18 cellular contexts compared by ENCODE assay signal in genomic region chr5:110262754-110263153, GRCh38.
A peak's percentile ranks its signal among the peaks of the same experiment; 100 is the strongest.
DNase-seq lines count a peak whose midpoint lies in the region; ATAC-seq, FAIRE-seq and TF ChIP-seq lines count a peak whose summit lies in the region.
"Had no signal": no experiment of that assay in that cellular context is flagged by ENCODE, and none has a peak within 500 bp of the region (broad histone marks: within the 10 kb centered on the region; RNA-seq: fewer than 3 reads in every experiment).

No MANE protein-coding gene starts in this region.

- CTCF ChIA-PET in Calu3 (lab: Charles Lee) = interaction anchor here (0.6 kb wide), 1 partner anchor 379 kb away, joined by 3 read pairs; no protein-coding TSS in a partner anchor

- no TSS peak for BruUV-seq in Calu3 (replicated peaks; lab: Mats Ljungman, UMichigan)

- H3K9me3 Mint-ChIP-seq in Calu3 (ENCODE audit: low read depth, unreplicated experiment) = peaks cover 4% of the 10 kb centered on the region

- H3K27ac Mint-ChIP-seq in Calu3 (ENCODE audit: unreplicated experiment) = no peak overlapping the region
- H3K27ac Mint-ChIP-seq: CD4-positive, alpha-beta memory T cell; HFFc6 had no signal

- H3K4me3 Mint-ChIP-seq in Calu3 (ENCODE audit: low read depth, unreplicated experiment) = no peak overlapping the region
- H3K4me3 Mint-ChIP-seq: CD4-positive, alpha-beta memory T cell; HFFc6 had no signal

- no peak for FAIRE-seq in HTR-8/SVneo (lab: Jason Lieb, UNC)
- FAIRE-seq: G401.6, GM12892, H54 had no signal

- TF ChIP-seq CTCF in fibroblast of mammary gland (conservative IDR thresholded peaks at IDR 0.05; ENCODE audit: control insufficient read depth, insufficient read depth, low read depth, low read length) = no peak
- no peak for TF ChIP-seq CTCF in Calu3 (IDR thresholded peaks at IDR 0.05; ENCODE audit: unreplicated experiment)

- intact Hi-C loops in sciatic nerve (cut with DNase I) (no loop called here), Calu3 (cut with micrococcal nuclease; ENCODE audit: unreplicated experiment) (no loop called here)

- H3K4me1 Mint-ChIP-seq in Calu3 (ENCODE audit: low read depth, unreplicated experiment) = no peaks in the 10 kb centered on the region
- H3K4me1 Mint-ChIP-seq: CD4-positive, alpha-beta memory T cell had no signal

- H3K4me3 ChIP-seq in fibroblast of mammary gland (ENCODE audit: control insufficient read depth, low read depth, low read length) = no peak overlapping the region

- no peaks in the 10 kb centered on the region for H3K36me3 Mint-ChIP-seq in Calu3 (ENCODE audit: insufficient read depth, unreplicated experiment)
- H3K36me3 Mint-ChIP-seq: CD4-positive, alpha-beta memory T cell had no signal

- ATAC-seq in SK-N-SH treated with all-trans-retinoic acid at 6 μM for 48 hours (no peak), sciatic nerve (peak; percentile 78)
- ATAC-seq: Panc1 had no signal

- DNase-seq in GM03348 (ENCODE audit: low spot score) (peak; percentile 20), fibroblast of mammary gland (ENCODE audit: low read depth) (peak; percentile 21), sciatic nerve (ENCODE audit: low spot score) (no peak), Calu3 (no peak), COLO668 (lab: John Stamatoyannopoulos, UW; ENCODE audit: unreplicated experiment) (no peak), HTR-8/SVneo (ENCODE audit: insufficient read length, low spot score) (no peak)
- DNase-seq in effector CD4-positive, alpha-beta T cell = no peak
- DNase-seq: CD4-positive, alpha-beta memory T cell; DND-41; HFFc6; NCI-H1092; NCI-H2081 treated with DMSO at 0.1 percent for 48 hours; NCI-H524 had no signal

- no peaks in the 10 kb centered on the region for H3K27me3 Mint-ChIP-seq in Calu3 (ENCODE audit: unreplicated experiment)
- H3K27me3 Mint-ChIP-seq: CD4-positive, alpha-beta memory T cell had no signal

TF ChIP-seq in SK-N-SH treated with all-trans-retinoic acid at 6 μM for 48 hours, 23 proteins besides CTCF, POLR2A, EP300 and RAD21:
- peak; percentile 33; the same call in 1 of the 2 replicates for TF ChIP-seq ISL1 (CRISPR knock-in tag; IDR thresholded peaks at IDR 0.05)
- TF ChIP-seq CSDC2 (CRISPR knock-in tag; IDR thresholded peaks at IDR 0.05) = no peak
- no peak for TF ChIP-seq ARNTL (CRISPR knock-in tag; IDR thresholded peaks at IDR 0.05; ENCODE audit: borderline replicate concordance, low read depth)

Comparison
In these comparisons a context has a peak if more than half of its experiments do, and no peak if none do; other contexts are left out.
1. DNase-seq: peak in GM03348 (single experiment) and fibroblast of mammary gland (single experiment); none in sciatic nerve (single experiment), Calu3 (single experiment), COLO668 (single experiment), effector CD4-positive, alpha-beta T cell (single experiment) and HTR-8/SVneo (single experiment).